ENCODE assay signal across 17 cellular contexts in the genomic region with DNA sequence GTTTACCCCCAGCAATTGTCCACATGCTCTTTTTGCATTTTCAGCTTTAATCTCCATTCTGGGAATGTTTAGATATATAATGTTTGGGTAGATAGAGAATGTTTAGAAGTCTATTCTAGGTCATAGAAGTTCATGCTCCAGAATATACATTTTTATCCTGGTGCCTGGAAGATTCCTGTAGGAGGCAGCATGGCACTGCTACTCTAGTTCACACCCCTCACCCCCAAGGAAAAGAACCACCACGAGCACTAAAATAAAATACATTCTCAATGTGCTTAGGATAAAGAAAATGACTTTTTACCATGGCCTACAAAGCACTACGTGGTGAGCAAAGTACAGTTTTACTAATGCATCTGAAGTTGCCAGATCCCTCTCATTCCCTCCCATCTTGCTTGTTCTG. TPM values are rescaled to one million over a fixed set of nuclear protein-coding genes. Genes with fewer than 3 reads are reported as not detected.
DNase-seq lines count a peak whose midpoint lies in the region; ATAC-seq and TF ChIP-seq lines count a peak whose summit lies in the region.
"Had no signal": no experiment of that assay in that cellular context is flagged by ENCODE, and none has a peak within 500 bp of the region (broad histone marks: within the 10 kb centered on the region; RNA-seq: fewer than 3 reads in every experiment).

No MANE protein-coding gene starts in this region.

- H3K4me3 Mint-ChIP-seq in nephron progenitor cell: no peak overlapping the region
- H3K4me3 Mint-ChIP-seq: activated B cell treated with CpG ODN at 0.5 μM for 24 hours; brain; CD4-positive, alpha-beta memory T cell had no signal

- DNase-seq in AG10803 (ENCODE audit: low read depth): no peak
- DNase-seq in HT-29 (ENCODE audit: low spot score): peak; percentile 22
- peak; percentile 38 for DNase-seq in choroid plexus epithelial cell (ENCODE audit: low read depth)
- DNase-seq in nephron progenitor cell: no peak
- DNase-seq in stimulated activated CD4-positive, alpha-beta T cell treated with anti-CD3 and anti-CD28 coated beads, Interleukin-15, amount 100 ng/mL, for 24 hours: no peak
- no peak for DNase-seq in LoVo (ENCODE audit: low spot score)
- DNase-seq in left lung: no peak
- DNase-seq: activated B cell treated with CpG ODN at 0.5 μM for 24 hours; CD4-positive, alpha-beta memory T cell; NCI-H1694 treated with DMSO at 0.1 percent for 48 hours; NCI-H510A; OCI-M1; stimulated activated naive CD4-positive, alpha-beta T cell; SW 1271 had no signal

- H3K4me3 ChIP-seq in AG10803 (ENCODE audit: low read length) (no peak overlapping the region), choroid plexus epithelial cell (ENCODE audit: low read depth, low read length) (no peak overlapping the region), left lung (no peak overlapping the region)

- intact Hi-C loops in left lung (cut with DNase I): no loop called here

- H3K4me1 ChIP-seq in left lung: peaks cover 8 to 21% of the 10 kb centered on the region in 2 donors

- no peaks in the 10 kb centered on the region for H3K9me3 Mint-ChIP-seq in nephron progenitor cell
- H3K9me3 Mint-ChIP-seq: activated B cell treated with CpG ODN at 0.5 μM for 24 hours; brain; CD4-positive, alpha-beta memory T cell had no signal

- H3K27ac Mint-ChIP-seq in nephron progenitor cell: peak overlapping the region; percentile 43
- H3K27ac Mint-ChIP-seq: activated B cell treated with CpG ODN at 0.5 μM for 24 hours; brain; CD4-positive, alpha-beta memory T cell had no signal

- peaks cover 54% of the 10 kb centered on the region for H3K36me3 Mint-ChIP-seq in nephron progenitor cell (ENCODE audit: low read depth)
- H3K36me3 Mint-ChIP-seq: CD4-positive, alpha-beta memory T cell had no signal

- no peaks in the 10 kb centered on the region for H3K27me3 ChIP-seq in left lung

- no peaks in the 10 kb centered on the region for H3K36me3 ChIP-seq in left lung

- H3K27me3 Mint-ChIP-seq in nephron progenitor cell (ENCODE audit: low read depth, poor library complexity): no peaks in the 10 kb centered on the region
- H3K27me3 Mint-ChIP-seq: activated B cell treated with CpG ODN at 0.5 μM for 24 hours, brain had no signal

- H3K9me3 ChIP-seq in left lung: no peaks in the 10 kb centered on the region

- ATAC-seq in HG02588 (IDR thresholded peaks at IDR 0.05; ENCODE audit: unreplicated experiment) (no peak), left lung (no peak)

- H3K27ac ChIP-seq in left lung: no peak overlapping the region
- H3K27ac ChIP-seq: HL-60 had no signal

- TF ChIP-seq CTCF in AG10803 (conservative IDR thresholded peaks at IDR 0.05; ENCODE audit: low read length): peak; percentile 28
- TF ChIP-seq CTCF in choroid plexus epithelial cell (conservative IDR thresholded peaks at IDR 0.05; ENCODE audit: low read depth, low read length): peak; percentile 52
- no peak for TF ChIP-seq CTCF in nephron progenitor cell (IDR thresholded peaks at IDR 0.05)
- TF ChIP-seq CTCF in left lung (IDR thresholded peaks at IDR 0.05): no peak

- H3K4me1 Mint-ChIP-seq in nephron progenitor cell: peaks cover 26% of the 10 kb centered on the region
- H3K4me1 Mint-ChIP-seq: CD4-positive, alpha-beta memory T cell had no signal

RNA-seq across cellular contexts. Expression of a gene that starts 53.8 kb away (rescaled TPM):
- total RNA-seq in HT-29 (2014; rRNA removed; shearing (Covaris generic)): 2.0 and 2.5 TPM in 2 replicates
- 100 to 1,000 TPM; 136 to 305 TPM for total RNA-seq in left lung

Comparison
In these comparisons a context has a peak if more than half of its experiments do, and no peak if none do; other contexts are left out.
1. DNase-seq: peak in HT-29 (single experiment) and choroid plexus epithelial cell (single experiment); none in AG10803 (single experiment), nephron progenitor cell (single experiment), stimulated activated CD4-positive, alpha-beta T cell treated with anti-CD3 and anti-CD28 coated beads, Interleukin-15, amount 100 ng/mL, for 24 hours (single experiment), LoVo (single experiment) and left lung (0 of 2).
2. CTCF ChIP-seq: peak in AG10803 (single experiment) and choroid plexus epithelial cell (single experiment); none in nephron progenitor cell (single experiment) and left lung (0 of 2).
3. RNA of a gene that starts 53.8 kb away (total RNA-seq): 136 to 305 TPM in left lung; 2.0 to 2.5 TPM in HT-29; every median in the first group is over 10 times any median in the second.